In genomic region chr12:93595336-93595735, GRCh38 we compare ENCODE assay signal across 1 cellular context.
TF ChIP-seq lines count a peak whose summit lies in the region.

No MANE protein-coding gene starts in this region.

TF ChIP-seq in GM23338, 12 proteins besides CTCF, POLR2A, EP300 and RAD21:
- TF ChIP-seq ZNF462 (CRISPR knock-in tag; IDR thresholded peaks at IDR 0.05) (no peak), CREB1 (CRISPR knock-in tag; IDR thresholded peaks at IDR 0.05; ENCODE audit: low read depth) (no peak), STAT1 (IDR thresholded peaks at IDR 0.05; ENCODE audit: unreplicated experiment) (no peak), NANOG (IDR thresholded peaks at IDR 0.05; ENCODE audit: borderline replicate concordance) (no peak), ZNF114 (CRISPR knock-in tag; IDR thresholded peaks at IDR 0.05) (no peak)
